In genomic region chr9:113918697-113919390, GRCh38 we compare ENCODE assay signal across 27 cellular contexts. TPM values are rescaled to one million over a fixed set of nuclear protein-coding genes. Genes with fewer than 3 reads are reported as not detected.
DNase-seq lines count a peak whose midpoint lies in the region; ATAC-seq and TF ChIP-seq lines count a peak whose summit lies in the region.
"Had no signal": no experiment of that assay in that cellular context is flagged by ENCODE, and none has a peak within 500 bp of the region (broad histone marks: within the 10 kb centered on the region; RNA-seq: fewer than 3 reads in every experiment).

No MANE protein-coding gene starts in this region.

- ATAC-seq in activated CD8-positive, alpha-beta memory T cell treated with anti-CD3 and anti-CD28 coated beads, Interleukin-2, amount 10 ng/mL, durations not matched to agents 7 days and 5 days, result no peak
- ATAC-seq: PC-3 had no signal

- intact Hi-C loops in lower leg skin (cut with DNase I; ENCODE audit: low total_unique reads), result no loop called here

- H3K9me3 ChIP-seq in endodermal cell (ENCODE audit: control insufficient read depth, low read length), result peaks cover 13% of the 10 kb centered on the region
- H3K9me3 ChIP-seq: BE2C had no signal

- H3K4me1 ChIP-seq in endodermal cell (ENCODE audit: control insufficient read depth, insufficient read depth, low read length), result no peaks in the 10 kb centered on the region
- H3K4me1 ChIP-seq: BE2C had no signal

- WGBS in endodermal cell (ENCODE audit: insufficient coverage in 1 of 2, insufficient read length in 1 of 2), 2 experiments, result 70 to 89% methylated on average over 2 to 10 of the region's 10 CpGs
- WGBS in lower leg skin, 2 donors, result 62 to 66% methylated on average over 10 of the region's 10 CpGs

- no peak for TF ChIP-seq POLR2A in lower leg skin (IDR thresholded peaks at IDR 0.05)

- no peak overlapping the region for H3K9ac ChIP-seq in endodermal cell (ENCODE audit: extremely low read depth, low read length, poor library complexity, severe bottlenecking)
- H3K9ac ChIP-seq: GM23248 had no signal

- peak; percentile 7 for DNase-seq in activated CD8-positive, alpha-beta memory T cell treated with anti-CD3 and anti-CD28 coated beads, Interleukin-2, amount 50 U/mL, for 48 hours
- no peak for DNase-seq in activated CD8-positive, alpha-beta memory T cell treated with anti-CD3 and anti-CD28 coated beads, Interleukin-2, amount 10 ng/mL, durations not matched to agents 7 days and 5 days
- DNase-seq in endodermal cell, result no peak
- DNase-seq in progenitor cell of endocrine pancreas (ENCODE audit: low spot score, unreplicated experiment), result no peak
- no peak for DNase-seq in SW 1271 (lab: John Stamatoyannopoulos, UW)
- no peak for DNase-seq in ureter (ENCODE audit: low spot score)
- no peak for DNase-seq in superior temporal gyrus (ENCODE audit: extremely low spot score)
- no peak for DNase-seq in lower leg skin (ENCODE audit: low spot score in 2 of 2)
- DNase-seq: BE2C; CD4-positive, CD25-positive, alpha-beta regulatory T cell; COR-L47; DMS 273 treated with DMSO at 0.1 percent for 48 hours; DND-41; GM23248; HCEC 1CT; Karpas-422; MM.1S; NCI-H1092; NCI-H1436 treated with DMSO at 0.1 percent for 48 hours; NCI-H2081; NCI-H2171 treated with DMSO at 0.1 percent for 48 hours; NCI-H510A; NCI-H774; PC-3; RPMI8226; SHP77 treated with DMSO at 0.1 percent for 48 hours had no signal

- no peaks in the 10 kb centered on the region for H3K36me3 Mint-ChIP-seq in activated CD8-positive, alpha-beta memory T cell treated with anti-CD3 and anti-CD28 coated beads, Interleukin-2, amount 10 ng/mL, durations not matched to agents 7 days and 5 days
- peaks cover 26% of the 10 kb centered on the region for H3K36me3 Mint-ChIP-seq in endodermal cell (ENCODE audit: low read depth)
- H3K36me3 Mint-ChIP-seq in progenitor cell of endocrine pancreas (ENCODE audit: insufficient read depth), result peaks cover 30% of the 10 kb centered on the region
- H3K36me3 Mint-ChIP-seq: CD4-positive, CD25-positive, alpha-beta regulatory T cell; IgD-negative memory B cell had no signal

- H3K27ac ChIP-seq in endodermal cell (ENCODE audit: low read depth, low read length), result peak overlapping the region; percentile 49
- H3K27ac ChIP-seq: GM23248 had no signal

- H3K4me3 Mint-ChIP-seq in activated CD8-positive, alpha-beta memory T cell treated with anti-CD3 and anti-CD28 coated beads, Interleukin-2, amount 10 ng/mL, durations not matched to agents 7 days and 5 days, result no peak overlapping the region
- no peak overlapping the region for H3K4me3 Mint-ChIP-seq in endodermal cell
- no peak overlapping the region for H3K4me3 Mint-ChIP-seq in progenitor cell of endocrine pancreas (ENCODE audit: low read depth)
- H3K4me3 Mint-ChIP-seq: CD4-positive, CD25-positive, alpha-beta regulatory T cell; IgD-negative memory B cell had no signal

- peaks cover 9% of the 10 kb centered on the region for H3K27me3 Mint-ChIP-seq in activated CD8-positive, alpha-beta memory T cell treated with anti-CD3 and anti-CD28 coated beads, Interleukin-2, amount 10 ng/mL, durations not matched to agents 7 days and 5 days
- H3K27me3 Mint-ChIP-seq in endodermal cell (ENCODE audit: insufficient read depth), result no peaks in the 10 kb centered on the region
- no peaks in the 10 kb centered on the region for H3K27me3 Mint-ChIP-seq in progenitor cell of endocrine pancreas
- H3K27me3 Mint-ChIP-seq: IgD-negative memory B cell had no signal

- H3K4me3 ChIP-seq in endodermal cell (ENCODE audit: low read length) (no peak overlapping the region), lower leg skin (ENCODE audit: low read depth, poor library complexity, severe bottlenecking) (no peak overlapping the region)
- H3K4me3 ChIP-seq: GM23248 had no signal

- peaks cover 3% of the 10 kb centered on the region for H3K4me1 Mint-ChIP-seq in activated CD8-positive, alpha-beta memory T cell treated with anti-CD3 and anti-CD28 coated beads, Interleukin-2, amount 10 ng/mL, durations not matched to agents 7 days and 5 days
- peaks cover 5% of the 10 kb centered on the region for H3K4me1 Mint-ChIP-seq in endodermal cell
- peaks cover 8% of the 10 kb centered on the region for H3K4me1 Mint-ChIP-seq in progenitor cell of endocrine pancreas (ENCODE audit: low read depth)
- H3K4me1 Mint-ChIP-seq: CD4-positive, CD25-positive, alpha-beta regulatory T cell had no signal

- CTCF ChIA-PET in activated CD8-positive, alpha-beta memory T cell treated with anti-CD3 and anti-CD28 coated beads, Interleukin-2, amount 10 ng/mL, durations not matched to agents 7 days and 5 days (lab: Charles Lee), result no interaction called here

- H3K27ac Mint-ChIP-seq in activated CD8-positive, alpha-beta memory T cell treated with anti-CD3 and anti-CD28 coated beads, Interleukin-2, amount 10 ng/mL, durations not matched to agents 7 days and 5 days, result no peak overlapping the region
- no peak overlapping the region for H3K27ac Mint-ChIP-seq in endodermal cell
- H3K27ac Mint-ChIP-seq in progenitor cell of endocrine pancreas, result peak overlapping the region; percentile 56
- H3K27ac Mint-ChIP-seq: CD4-positive, CD25-positive, alpha-beta regulatory T cell; IgD-negative memory B cell had no signal

- TF ChIP-seq CTCF in endodermal cell (conservative IDR thresholded peaks at IDR 0.05), result no peak
- TF ChIP-seq CTCF in progenitor cell of endocrine pancreas (IDR thresholded peaks at IDR 0.05; ENCODE audit: unreplicated experiment), result no peak
- TF ChIP-seq CTCF in lower leg skin (IDR thresholded peaks at IDR 0.05), result no peak

- peaks cover 3% of the 10 kb centered on the region for H3K9me3 Mint-ChIP-seq in activated CD8-positive, alpha-beta memory T cell treated with anti-CD3 and anti-CD28 coated beads, Interleukin-2, amount 10 ng/mL, durations not matched to agents 7 days and 5 days (ENCODE audit: low read depth)
- H3K9me3 Mint-ChIP-seq in endodermal cell, result peaks cover 6% of the 10 kb centered on the region
- H3K9me3 Mint-ChIP-seq in progenitor cell of endocrine pancreas (ENCODE audit: low read depth), result peaks cover 16% of the 10 kb centered on the region

- H3K36me3 ChIP-seq in endodermal cell (ENCODE audit: control insufficient read depth, insufficient read depth, low read length), result peaks cover 7% of the 10 kb centered on the region

- H3K27me3 ChIP-seq in endodermal cell (ENCODE audit: control insufficient read depth, insufficient read depth, low read length, poor library complexity, severe bottlenecking), result no peaks in the 10 kb centered on the region
- H3K27me3 ChIP-seq: BE2C had no signal

RNA-seq across cellular contexts. Expression of gene ZNF618, which starts 42.7 kb away (rescaled TPM):
- under 1 TPM; 0.54 to 0.79 TPM for total RNA-seq in activated CD8-positive, alpha-beta memory T cell treated with anti-CD3 and anti-CD28 coated beads, Interleukin-2, amount 10 ng/mL, durations not matched to agents 7 days and 5 days
- total RNA-seq in endodermal cell (10 to 100 TPM; 34.5 to 37.5 TPM), progenitor cell of endocrine pancreas (75.3 and 85.8 TPM in 2 replicates), ureter (16.1 TPM), lower leg skin (1 to 10 TPM; 1.1 to 4.1 (median 2.5) TPM)
- 37.8 TPM for polyA plus RNA-seq in endodermal cell (2013, experiment 1 of 2)
- 36.2 TPM for polyA plus RNA-seq in endodermal cell (2013, experiment 2 of 2)
- polyA plus RNA-seq: CD4-positive, CD25-positive, alpha-beta regulatory T cell had no signal
